1 cellular context compared by ENCODE assay signal in genomic region chr18:57833441-57834101, GRCh38.
TF ChIP-seq lines count a peak whose summit lies in the region.

No MANE protein-coding gene starts in this region.

TF ChIP-seq in H1, 55 proteins besides CTCF, POLR2A, EP300 and RAD21 (continued from another document):
- TF ChIP-seq CBX5 (IDR thresholded peaks at IDR 0.05; ENCODE audit: low read depth, low read length) (no peak), FOSL1 (IDR thresholded peaks at IDR 0.05; ENCODE audit: insufficient read depth, low read depth, low read length) (no peak), CREB1 (IDR thresholded peaks at IDR 0.05) (no peak)
- TF ChIP-seq, protein P1, sequence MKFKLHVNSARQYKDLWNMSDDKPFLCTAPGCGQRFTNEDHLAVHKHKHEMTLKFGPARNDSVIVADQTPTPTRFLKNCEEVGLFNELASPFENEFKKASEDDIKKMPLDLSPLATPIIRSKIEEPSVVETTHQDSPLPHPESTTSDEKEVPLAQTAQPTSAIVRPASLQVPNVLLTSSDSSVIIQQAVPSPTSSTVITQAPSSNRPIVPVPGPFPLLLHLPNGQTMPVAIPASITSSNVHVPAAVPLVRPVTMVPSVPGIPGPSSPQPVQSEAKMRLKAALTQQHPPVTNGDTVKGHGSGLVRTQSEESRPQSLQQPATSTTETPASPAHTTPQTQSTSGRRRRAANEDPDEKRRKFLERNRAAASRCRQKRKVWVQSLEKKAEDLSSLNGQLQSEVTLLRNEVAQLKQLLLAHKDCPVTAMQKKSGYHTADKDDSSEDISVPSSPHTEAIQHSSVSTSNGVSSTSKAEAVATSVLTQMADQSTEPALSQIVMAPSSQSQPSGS (IDR thresholded peaks at IDR 0.05; ENCODE audit: low read length): no peak
